In the genomic region with DNA sequence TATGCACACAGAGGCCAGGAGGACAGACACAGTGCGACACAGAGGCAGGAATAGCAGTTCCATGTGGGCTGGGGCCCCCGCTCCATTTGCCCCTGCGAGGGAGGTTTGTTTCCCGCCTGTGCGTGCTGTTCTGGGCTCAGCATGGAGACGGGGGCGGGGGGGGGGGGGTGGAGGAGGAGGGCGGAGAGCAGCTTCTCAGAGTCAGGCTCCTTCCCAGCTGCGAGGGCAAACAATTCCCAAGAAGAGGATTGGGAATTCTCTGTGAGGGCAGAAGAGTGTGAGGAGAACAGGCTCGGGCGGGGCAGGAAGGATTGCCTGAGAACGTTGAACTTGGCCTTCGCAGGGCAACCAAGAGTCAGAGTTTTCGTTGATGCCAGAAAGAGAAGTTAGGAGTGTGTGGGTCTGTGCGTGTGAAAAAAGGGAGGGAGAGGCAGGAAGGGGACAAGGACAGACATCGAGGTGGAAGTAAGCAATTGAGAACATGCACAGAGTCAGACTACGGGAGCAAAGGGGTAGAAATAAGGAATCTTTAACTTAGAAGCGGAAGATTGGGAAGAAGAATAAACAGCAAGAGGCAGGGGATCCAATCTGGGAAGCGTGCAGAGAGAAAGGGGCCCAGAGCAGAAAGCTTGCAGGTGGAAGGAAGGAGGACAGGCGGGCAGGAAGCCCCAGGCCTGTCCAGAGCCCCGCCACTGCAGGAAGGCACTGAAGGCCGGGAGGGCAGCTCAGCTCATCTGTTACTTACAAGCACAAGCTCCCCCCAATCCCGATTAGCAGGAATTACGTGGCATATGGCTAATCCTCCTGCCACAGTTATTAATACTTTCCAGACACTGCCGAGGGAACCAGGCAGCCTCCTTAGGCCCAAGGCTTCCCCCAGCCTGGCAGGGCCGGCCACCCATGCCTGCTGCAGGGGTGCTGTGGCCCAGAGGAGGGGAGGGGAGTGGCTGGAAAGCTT, we compare ENCODE assay signal across 20 cellular contexts. TPM values are rescaled to one million over a fixed set of nuclear protein-coding genes. Genes with fewer than 3 reads are reported as not detected.
A peak's percentile ranks its signal among the peaks of the same experiment; 100 is the strongest.
DNase-seq lines count a peak whose midpoint lies in the region; ATAC-seq and TF ChIP-seq lines count a peak whose summit lies in the region.
"Had no signal": no experiment of that assay in that cellular context is flagged by ENCODE, and none has a peak within 500 bp of the region (broad histone marks: within the 10 kb centered on the region; RNA-seq: fewer than 3 reads in every experiment).

No MANE protein-coding gene starts in this region.

- no peaks in the 10 kb centered on the region for H3K36me3 Mint-ChIP-seq in chondrocyte (ENCODE audit: low read depth)

- no peaks in the 10 kb centered on the region for H3K36me3 ChIP-seq in H7 (replicated peaks; ENCODE audit: control insufficient read depth, insufficient read depth, low read length)
- no peaks in the 10 kb centered on the region for H3K36me3 ChIP-seq in osteoblast (ENCODE audit: insufficient read depth, low read length)
- H3K36me3 ChIP-seq: breast epithelium had no signal

- no peak for TF ChIP-seq CTCF in chondrocyte (IDR thresholded peaks at IDR 0.05)
- TF ChIP-seq CTCF in osteoblast (IDR thresholded peaks at IDR 0.05; ENCODE audit: extremely low read depth, low read depth, low read length) = no peak

- no peak overlapping the region for H3K27ac ChIP-seq in osteoblast (ENCODE audit: low read depth, low read length)
- H3K27ac ChIP-seq: breast epithelium, parathyroid adenoma had no signal

- no peaks in the 10 kb centered on the region for H3K79me2 ChIP-seq in osteoblast (ENCODE audit: insufficient read depth, low read length)
- H3K79me2 ChIP-seq: parathyroid adenoma had no signal

- H3K27me3 ChIP-seq in H7 (ENCODE audit: control insufficient read depth, insufficient read depth, low read length) = no peaks in the 10 kb centered on the region; the same call in 1 of the 2 replicates
- peaks cover 3% of the 10 kb centered on the region for H3K27me3 ChIP-seq in osteoblast (ENCODE audit: insufficient read depth, low read length)

- H3K4me3 ChIP-seq in H7 (ENCODE audit: insufficient read depth, low read depth, low read length) = no peak overlapping the region
- no peak overlapping the region for H3K4me3 ChIP-seq in osteoblast (ENCODE audit: insufficient read depth, low read length)
- H3K4me3 ChIP-seq: breast epithelium had no signal

- no peak overlapping the region for H2AFZ ChIP-seq in osteoblast (ENCODE audit: low read length)
- H2AFZ ChIP-seq: parathyroid adenoma had no signal

- peak; percentile 88 for DNase-seq in D341Med (ENCODE audit: low spot score)
- peak; percentile 78 for DNase-seq in H7
- peak; percentile 54 for DNase-seq in chondrocyte (ENCODE audit: low spot score)
- peak; percentile 68 for DNase-seq in osteoblast (ENCODE audit: insufficient read length, low spot score, missing footprints)
- DNase-seq in NCI-H146 (lab: John Stamatoyannopoulos, UW) = no peak
- DNase-seq: activated CD4-positive, alpha-beta T cell treated with anti-CD3 and anti-CD28 coated beads, Interleukin-2, amount 50 U/mL, for 1 hour; activated T-cell treated with anti-CD3 and anti-CD28 coated beads, Interleukin-2, amount 50 U/mL, for 4 hours; AML-193; dermis blood vessel endothelial cell; erythroblast; NCI-H1436; stimulated activated CD4-positive, alpha-beta T cell treated with anti-CD3 and anti-CD28 coated beads, Interleukin-4, amount 100 ng/mL, for 24 hours; substantia nigra; SW 1271 had no signal

- H4K20me1 ChIP-seq in osteoblast (ENCODE audit: insufficient read depth, low read length) = no peaks in the 10 kb centered on the region

- ATAC-seq in HG02870 (IDR thresholded peaks at IDR 0.05; ENCODE audit: unreplicated experiment) (no peak), GM21447 (IDR thresholded peaks at IDR 0.05; ENCODE audit: unreplicated experiment) (no peak), GM18868 (IDR thresholded peaks at IDR 0.05; ENCODE audit: unreplicated experiment) (no peak)
- ATAC-seq: activated T-cell treated with anti-CD3 and anti-CD28 coated beads, Interleukin-2, amount 50 U/mL, for 4 hours had no signal

- H3K27me3 Mint-ChIP-seq in chondrocyte (ENCODE audit: low read depth) = peaks cover 2% of the 10 kb centered on the region

- peaks cover 15% of the 10 kb centered on the region for H3K4me1 Mint-ChIP-seq in chondrocyte (ENCODE audit: low read depth)

- no peak overlapping the region for H3K4me3 Mint-ChIP-seq in chondrocyte (ENCODE audit: unreplicated experiment)
- H3K4me3 Mint-ChIP-seq: activated T-cell treated with anti-CD3 and anti-CD28 coated beads, Interleukin-2, amount 50 U/mL, for 4 hours had no signal

- H3K9me3 Mint-ChIP-seq in chondrocyte (ENCODE audit: low read depth) = no peaks in the 10 kb centered on the region
- H3K9me3 Mint-ChIP-seq: activated T-cell treated with anti-CD3 and anti-CD28 coated beads, Interleukin-2, amount 50 U/mL, for 4 hours had no signal

- peaks cover 3% of the 10 kb centered on the region for H3K4me1 ChIP-seq in osteoblast (ENCODE audit: insufficient read depth, low read length)

- no peak overlapping the region for H3K4me2 ChIP-seq in osteoblast (ENCODE audit: insufficient read depth, low read length)

- H3K27ac Mint-ChIP-seq in chondrocyte (ENCODE audit: unreplicated experiment) = no peak overlapping the region

- H3K9me3 ChIP-seq in osteoblast (ENCODE audit: low read depth, low read length) = no peaks in the 10 kb centered on the region
- H3K9me3 ChIP-seq: breast epithelium, Caco-2 had no signal

RNA-seq across cellular contexts. Expression of a gene that starts 15.6 kb away (rescaled TPM):
- 34.4 and 40.8 TPM in 2 replicates for total RNA-seq in H7 (2014; rRNA removed; shearing (Covaris generic))
- total RNA-seq in chondrocyte (94.2 to 185 TPM (median 105 TPM) in 3 replicates), osteoblast (56.3 and 57.5 TPM in 2 replicates)
